ENCODE assay signal across 10 cellular contexts in the genomic region with DNA sequence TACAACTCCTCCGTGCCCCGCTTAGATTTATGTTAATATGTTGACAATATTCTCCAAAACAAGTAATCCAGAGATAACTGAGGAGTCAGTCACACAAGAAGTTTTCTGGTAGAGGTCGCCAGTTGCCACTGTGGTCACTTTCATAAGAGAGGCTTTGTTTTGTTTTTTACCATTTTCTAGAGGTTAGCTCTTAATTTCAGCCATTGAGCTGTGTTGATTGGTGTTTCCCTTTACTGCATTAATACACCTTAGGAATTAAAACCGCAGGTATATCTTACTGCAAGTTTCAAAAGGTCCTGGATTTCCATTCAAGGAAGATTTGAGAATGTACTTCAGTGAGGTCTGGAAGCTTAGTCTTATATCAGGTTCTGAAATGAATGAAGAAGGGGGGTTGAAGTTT. TPM values are rescaled to one million over a fixed set of nuclear protein-coding genes. Genes with fewer than 3 reads are reported as not detected.
DNase-seq lines count a peak whose midpoint lies in the region; ATAC-seq, FAIRE-seq and TF ChIP-seq lines count a peak whose summit lies in the region.
"Had no signal": no experiment of that assay in that cellular context is flagged by ENCODE, and none has a peak within 500 bp of the region (broad histone marks: within the 10 kb centered on the region; RNA-seq: fewer than 3 reads in every experiment).

No MANE protein-coding gene starts in this region.

- no peak for TF ChIP-seq CTCF in DND-41 (IDR thresholded peaks at IDR 0.05; ENCODE audit: borderline replicate concordance, extremely low read depth, low read length, poor library complexity, severe bottlenecking)
- TF ChIP-seq CTCF in MM.1S (IDR thresholded peaks at IDR 0.05; ENCODE audit: low read length), result no peak
- peak in 7 of 56 donors; percentile 5 to 27 (median 16) for TF ChIP-seq CTCF in dorsolateral prefrontal cortex (IDR thresholded peaks at IDR 0.05 in 54 of 56, conservative IDR thresholded peaks at IDR 0.05 in 2 of 56; ENCODE audit: low read depth in 1 of 56, partially characterized antibody in 56 of 56)
- no peak for TF ChIP-seq CTCF in osteoblast (IDR thresholded peaks at IDR 0.05; ENCODE audit: extremely low read depth, low read depth, low read length)

- peaks cover 33% of the 10 kb centered on the region for H3F3A ChIP-seq in MM.1S (ENCODE audit: insufficient read depth, low read length)

- H3K9me2 ChIP-seq in MM.1S (replicated peaks; ENCODE audit: insufficient read depth, low read length), result no peaks in the 10 kb centered on the region

- H3K4me3 ChIP-seq in DND-41 (ENCODE audit: low read depth in 1 of 2, low read length in 2 of 2) (peak overlapping the region in 1 of 2 experiments; percentile 67; a peak in 2 of 4 replicates), MM.1S (ENCODE audit: low read length) (peak overlapping the region; percentile 70), dorsolateral prefrontal cortex (peak overlapping the region in 58 of 59 donors; percentile 49 to 92 (median 73)), osteoblast (ENCODE audit: insufficient read depth, low read length) (peak overlapping the region; percentile 77)

- no peak for FAIRE-seq in HTR-8/SVneo (lab: Jason Lieb, UNC)

- DNase-seq in DND-41 (no peak), MM.1S (no peak), dorsolateral prefrontal cortex (no peak), osteoblast (ENCODE audit: insufficient read length, low spot score, missing footprints) (peak; percentile 77), NCI-H526 (lab: John Stamatoyannopoulos, UW) (no peak), MV-4-11 (lab: John Stamatoyannopoulos, UW) (no peak), HTR-8/SVneo (ENCODE audit: insufficient read length, low spot score) (no peak), NCI-H345 treated with DMSO at 0.1 percent for 48 hours (lab: John Stamatoyannopoulos, UW; ENCODE audit: unreplicated experiment) (no peak)

- H3K4me1 ChIP-seq in DND-41 (ENCODE audit: insufficient read depth, low read length), result peaks cover 54% of the 10 kb centered on the region
- H3K4me1 ChIP-seq in MM.1S (ENCODE audit: low read length), result peaks cover 30% of the 10 kb centered on the region
- peaks cover 30% of the 10 kb centered on the region for H3K4me1 ChIP-seq in osteoblast (ENCODE audit: insufficient read depth, low read length)

- H3K27ac ChIP-seq in DND-41 (ENCODE audit: low read length) (no peak overlapping the region), MM.1S (ENCODE audit: low read length) (peak overlapping the region; percentile 66; the same call in 1 of the 2 replicates), dorsolateral prefrontal cortex (peak overlapping the region in 35 of 59 donors; percentile 1 to 94 (median 78)), osteoblast (ENCODE audit: low read depth, low read length) (no peak overlapping the region)
- H3K27ac ChIP-seq: HL-60 had no signal

- H3K4me2 ChIP-seq in DND-41 (ENCODE audit: insufficient read depth, low read length) (peak overlapping the region; percentile 73), MM.1S (ENCODE audit: low read depth, low read length) (peak overlapping the region; percentile 81), osteoblast (ENCODE audit: insufficient read depth, low read length) (peak overlapping the region; percentile 90)

- H2AFZ ChIP-seq in DND-41 (ENCODE audit: low read depth, low read length) (no peak overlapping the region), MM.1S (ENCODE audit: low read length) (no peak overlapping the region), osteoblast (ENCODE audit: low read length) (no peak overlapping the region)

- peaks cover 29% of the 10 kb centered on the region for H3K27me3 ChIP-seq in DND-41 (ENCODE audit: insufficient read depth, low read length, poor library complexity)
- peaks cover 18% of the 10 kb centered on the region for H3K27me3 ChIP-seq in MM.1S (replicated peaks; ENCODE audit: insufficient read depth, low read length)
- H3K27me3 ChIP-seq in dorsolateral prefrontal cortex, result no peaks in the 10 kb centered on the region
- peaks cover 29% of the 10 kb centered on the region for H3K27me3 ChIP-seq in osteoblast (ENCODE audit: insufficient read depth, low read length)

- intact Hi-C loops in dorsolateral prefrontal cortex (cut with DNase I), result loop anchor here (5.0 to 10.0 kb wide), 5 partner anchors 113 to 830 kb away; a partner anchor contains a TSS

- H3K79me2 ChIP-seq in DND-41 (ENCODE audit: insufficient read depth, low read length) (peaks cover 44% of the 10 kb centered on the region), MM.1S (ENCODE audit: low read length) (peaks cover 53% of the 10 kb centered on the region), osteoblast (ENCODE audit: insufficient read depth, low read length) (peaks cover 42% of the 10 kb centered on the region)

- H3K9me3 ChIP-seq in DND-41 (ENCODE audit: insufficient read depth, low read length, severe bottlenecking), result peaks cover 3% of the 10 kb centered on the region
- H3K9me3 ChIP-seq in MM.1S (replicated peaks; ENCODE audit: insufficient read depth, low read length), result no peaks in the 10 kb centered on the region
- H3K9me3 ChIP-seq in osteoblast (ENCODE audit: low read depth, low read length), result no peaks in the 10 kb centered on the region

- peaks cover 32% of the 10 kb centered on the region for H3K36me3 ChIP-seq in DND-41 (ENCODE audit: insufficient read depth, low read length)
- peaks cover 4% of the 10 kb centered on the region; the same call in 1 of the 2 replicates for H3K36me3 ChIP-seq in MM.1S (replicated peaks; ENCODE audit: insufficient read depth, low read length)
- peaks cover 23% of the 10 kb centered on the region for H3K36me3 ChIP-seq in osteoblast (ENCODE audit: insufficient read depth, low read length)

- no peak for ATAC-seq in DND-41 (ENCODE audit: insufficient read depth, low read depth)

- H3K9ac ChIP-seq in DND-41 (ENCODE audit: low read depth, low read length) (peak overlapping the region; percentile 56; the same call in 1 of the 2 replicates), MM.1S (ENCODE audit: low read length) (peak overlapping the region; percentile 58; the same call in 1 of the 2 replicates)

- H4K20me1 ChIP-seq in DND-41 (ENCODE audit: insufficient read depth, low read length), result peaks cover 25% of the 10 kb centered on the region
- no peaks in the 10 kb centered on the region for H4K20me1 ChIP-seq in MM.1S (ENCODE audit: insufficient read depth, low read length)
- H4K20me1 ChIP-seq in osteoblast (ENCODE audit: insufficient read depth, low read length), result peaks cover 35% of the 10 kb centered on the region

RNA-seq across cellular contexts. Expression of a gene that starts 3.5 kb away (rescaled TPM):
- 100 to 1,000 TPM in 17 of 120 experiments, 10 to 100 TPM in 103; 48.1 to 140 (median 80.9) TPM for total RNA-seq in dorsolateral prefrontal cortex
- total RNA-seq in osteoblast, result 64.8 and 73.1 TPM in 2 replicates

RNA-seq across cellular contexts. Expression of a gene that starts 8.2 kb away (rescaled TPM):
- total RNA-seq in dorsolateral prefrontal cortex (10 to 100 TPM; 26.2 to 65.4 (median 41.7) TPM), osteoblast (49.2 and 53.9 TPM in 2 replicates)

RNA-seq across cellular contexts. Expression of a gene that starts 20.9 kb away (rescaled TPM):
- total RNA-seq in dorsolateral prefrontal cortex (10 to 100 TPM in 2 of 120 experiments, 1 to 10 TPM in 117, under 1 TPM in 1; 0.97 to 12.5 (median 4.6) TPM), osteoblast (not detected in 2 replicates)
- total RNA-seq: myocyte had no signal

Comparison
In these comparisons a context has a peak if more than half of its experiments do, and no peak if none do; other contexts are left out.
1. H3K27ac ChIP-seq: peak in MM.1S (single experiment) and dorsolateral prefrontal cortex (35 of 59); none in DND-41 (single experiment) and osteoblast (single experiment).
2. Peak in every context shown above with its lines, with median percentiles within 50 percentile points of each other: H3K4me2 ChIP-seq.